In the genomic region with DNA sequence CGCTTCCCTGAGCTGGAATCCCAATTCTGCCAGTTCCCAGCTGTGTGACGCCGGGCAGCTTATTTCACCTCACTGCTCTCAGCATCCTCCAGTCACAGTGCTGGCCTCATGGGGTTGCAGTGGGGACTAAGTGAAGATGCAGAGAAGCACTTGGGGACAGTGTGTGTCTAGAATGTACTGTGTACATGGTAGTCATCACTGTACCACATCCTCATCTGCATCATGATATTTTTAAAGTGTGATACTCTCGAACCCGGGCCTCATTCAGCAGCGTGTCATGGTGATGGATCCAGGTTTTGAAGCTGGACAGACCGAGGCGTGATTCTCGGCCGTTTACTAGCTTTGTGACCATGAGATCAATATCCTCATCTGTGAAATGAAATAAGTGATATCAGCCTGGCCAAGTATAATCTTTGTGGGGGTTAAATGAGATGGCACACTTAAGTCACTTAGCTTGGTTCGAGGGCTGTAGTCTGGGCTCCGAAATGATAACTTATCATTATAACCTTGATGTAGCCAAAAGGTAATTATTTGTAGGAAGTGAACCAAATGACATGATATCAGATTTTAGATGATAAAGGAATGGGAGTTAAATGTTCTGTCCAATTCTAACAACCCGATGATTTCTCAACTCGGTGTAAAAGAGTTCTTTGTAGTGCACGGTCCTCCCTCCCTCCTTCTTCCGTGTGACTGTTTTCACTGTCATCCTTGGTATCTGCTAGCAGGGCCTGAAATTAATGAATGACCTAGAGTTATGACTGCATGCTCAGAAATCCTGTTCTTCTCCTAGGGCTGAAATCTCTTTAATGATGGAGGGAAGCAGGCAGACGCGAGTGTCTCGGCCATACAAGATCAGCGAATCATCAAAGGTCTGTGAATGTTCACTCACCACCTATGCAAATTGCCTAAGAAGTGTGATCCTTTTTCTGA, we compare ENCODE assay signal across 9 cellular contexts. TPM values are rescaled to one million over a fixed set of nuclear protein-coding genes. Genes with fewer than 3 reads are reported as not detected.
DNase-seq lines count a peak whose midpoint lies in the region; ATAC-seq, FAIRE-seq and TF ChIP-seq lines count a peak whose summit lies in the region.
"Had no signal": no experiment of that assay in that cellular context is flagged by ENCODE, and none has a peak within 500 bp of the region (broad histone marks: within the 10 kb centered on the region; RNA-seq: fewer than 3 reads in every experiment).

No MANE protein-coding gene starts in this region.

- no peak overlapping the region for H3K9ac ChIP-seq in astrocyte (ENCODE audit: low read length)

- 68% methylated on average over 20 of the region's 20 CpGs for WGBS in A549 (ENCODE audit: missing lambda C conversion rate)

- H2AFZ ChIP-seq in astrocyte (ENCODE audit: low read depth, low read length), result no peak overlapping the region

- POLR2A ChIA-PET in A549 (lab: Yijun Ruan, JAX), result no interaction called here

- no peaks in the 10 kb centered on the region for H3K27me3 ChIP-seq in astrocyte (ENCODE audit: insufficient read depth, low read length)
- H3K27me3 ChIP-seq: heart right ventricle had no signal

- H3K4me3 ChIP-seq in A549 (no peak overlapping the region), astrocyte (ENCODE audit: insufficient read depth, low read depth, low read length) (no peak overlapping the region)

- ATAC-seq in A549 (peak in 1 of 2 experiments; percentile 29; a peak in 2 of 6 replicates), GM18867 (IDR thresholded peaks at IDR 0.05; ENCODE audit: unreplicated experiment) (no peak), HG02759 (IDR thresholded peaks at IDR 0.05; ENCODE audit: unreplicated experiment) (no peak), HG03139 (IDR thresholded peaks at IDR 0.05; ENCODE audit: unreplicated experiment) (no peak)

- no peak for TF ChIP-seq POLR2A in A549 (IDR thresholded peaks at IDR 0.05; ENCODE audit: low read length)

- H3K79me2 ChIP-seq in astrocyte (ENCODE audit: insufficient read depth, low read length), result peaks cover 6% of the 10 kb centered on the region

- TF ChIP-seq CTCF in A549 (IDR thresholded peaks at IDR 0.05) (no peak), astrocyte (IDR thresholded peaks at IDR 0.05; ENCODE audit: insufficient read depth, low read depth, low read length) (no peak)

- H3K9me3 Mint-ChIP-seq in astrocyte (ENCODE audit: unreplicated experiment) (no peaks in the 10 kb centered on the region), immature natural killer cell (no peaks in the 10 kb centered on the region)

- H3K4me1 Mint-ChIP-seq in astrocyte (ENCODE audit: low read depth, unreplicated experiment), result peaks cover 28% of the 10 kb centered on the region
- peaks cover 37 to 57% of the 10 kb centered on the region in 2 donors for H3K4me1 Mint-ChIP-seq in immature natural killer cell

- H3K4me3 Mint-ChIP-seq in astrocyte (ENCODE audit: unreplicated experiment) (peak overlapping the region; percentile 86), immature natural killer cell (peak overlapping the region; percentile 25 to 73 (median 70))

- H3K27ac ChIP-seq in A549 (no peak overlapping the region), astrocyte (ENCODE audit: low read depth, low read length) (no peak overlapping the region)

- peaks cover 42% of the 10 kb centered on the region for H4K20me1 ChIP-seq in astrocyte (ENCODE audit: insufficient read depth, low read length)

- H3K36me3 Mint-ChIP-seq in astrocyte (ENCODE audit: low read depth, unreplicated experiment), result peaks cover 4% of the 10 kb centered on the region
- H3K36me3 Mint-ChIP-seq in immature natural killer cell, result peaks cover 0 to 15% (median 11%) of the 10 kb centered on the region in 3 donors

- no peak for TF ChIP-seq RAD21 in A549 (conservative IDR thresholded peaks at IDR 0.05 in 1 of 2, IDR thresholded peaks at IDR 0.05 in 1 of 2)

- H3K4me1 ChIP-seq in A549 (peaks cover 23% of the 10 kb centered on the region; the same call in 2 of the 3 replicates), astrocyte (ENCODE audit: insufficient read depth, low read length) (peaks cover 29% of the 10 kb centered on the region)

- H3K4me2 ChIP-seq in A549 (peak overlapping the region; percentile 99), astrocyte (ENCODE audit: low read length) (peak overlapping the region; percentile 86)

- DNase-seq in A549 (ENCODE audit: low read depth in 1 of 2, low spot score in 1 of 2) (peak; percentile 38 to 60), GM04503 (ENCODE audit: low read depth) (peak; percentile 72), astrocyte (ENCODE audit: low read depth) (peak; percentile 76), immature natural killer cell (no peak), cerebellar cortex (ENCODE audit: low spot score) (no peak)
- DNase-seq: heart right ventricle had no signal

- TF ChIP-seq EP300 in A549 (IDR thresholded peaks at IDR 0.05), result no peak

- peaks cover 5% of the 10 kb centered on the region for H3K36me3 ChIP-seq in astrocyte (ENCODE audit: insufficient read depth, low read length)

- peaks cover 2% of the 10 kb centered on the region for H3K27me3 Mint-ChIP-seq in astrocyte (ENCODE audit: low read depth, unreplicated experiment)
- H3K27me3 Mint-ChIP-seq in immature natural killer cell (ENCODE audit: low read depth in 3 of 3), result peaks cover 3 to 9% (median 7%) of the 10 kb centered on the region in 3 donors

- CTCF ChIA-PET in A549 (lab: Yijun Ruan, JAX), result interaction anchor here (1.0 to 2.4 kb wide), 5 partner anchors 13 to 76 kb away, joined by 3 to 8 read pairs (median 6); no protein-coding TSS in a partner anchor

- FAIRE-seq in A549 (lab: Jason Lieb, UNC), result no peak
- peak; percentile 89 for FAIRE-seq in astrocyte (lab: Jason Lieb, UNC)

- H3K9me3 ChIP-seq in A549, result no peaks in the 10 kb centered on the region
- peaks cover 2% of the 10 kb centered on the region for H3K9me3 ChIP-seq in astrocyte (ENCODE audit: insufficient read depth, low read depth, low read length)
- H3K9me3 ChIP-seq: heart right ventricle had no signal

- H3K27ac Mint-ChIP-seq in astrocyte (ENCODE audit: unreplicated experiment) (peak overlapping the region; percentile 76), immature natural killer cell (peak overlapping the region; percentile 28 to 82 (median 50))

TF ChIP-seq in A549, 52 proteins besides CTCF, POLR2A, EP300 and RAD21:
- no peak for TF ChIP-seq KDM5A (IDR thresholded peaks at IDR 0.05)
- TF ChIP-seq SREBF2 (IDR thresholded peaks at IDR 0.05), result no peak
- no peak for TF ChIP-seq MAZ (IDR thresholded peaks at IDR 0.05; ENCODE audit: borderline replicate concordance, low read depth, low read length)

RNA-seq across cellular contexts. Expression of gene KLHL36, which starts 2.0 kb away (rescaled TPM):
- polyA plus RNA-seq in A549 (2011; rRNA removed) (21.0 and 22.3 TPM in 2 replicates), A549 (2017; fragmentation: RNase III; extraction: RNeasy Plus Mini Kit Qiagen cat#74134 plus additional on column Dnase treatment) (19.1 to 21.4 TPM (median 20.0 TPM) in 3 replicates), immature natural killer cell (10 to 100 TPM; 18.0 to 28.0 (median 20.7) TPM)
- 27.9 and 38.4 TPM in 2 replicates for polyA plus RNA-seq in A549 (2012; cell fraction: cytosol; rRNA removed)
- 58.4 and 88.0 TPM in 2 replicates for polyA plus RNA-seq in A549 (2012; cell fraction: nucleus; rRNA removed)
- polyA minus RNA-seq in A549 (2011; rRNA and poly(A)+ RNA removed), result 35.3 and 35.8 TPM in 2 replicates
- 46.3 and 49.0 TPM in 2 replicates for total RNA-seq in astrocyte

RNA-seq across cellular contexts. Expression of gene COTL1, which starts 32.4 kb away (rescaled TPM):
- polyA plus RNA-seq in A549 (2011; rRNA removed), result 89.7 and 94.1 TPM in 2 replicates
- polyA plus RNA-seq in A549 (2012; cell fraction: cytosol; rRNA removed), result 243 and 292 TPM in 2 replicates
- polyA plus RNA-seq in A549 (2012; cell fraction: nucleus; rRNA removed), result 169 and 182 TPM in 2 replicates
- 372 to 495 TPM (median 379 TPM) in 3 replicates for polyA plus RNA-seq in A549 (2017; fragmentation: RNase III; extraction: RNeasy Plus Mini Kit Qiagen cat#74134 plus additional on column Dnase treatment)
- 54.9 and 77.1 TPM in 2 replicates for polyA minus RNA-seq in A549 (2011; rRNA and poly(A)+ RNA removed)
- total RNA-seq in astrocyte, result 300 and 359 TPM in 2 replicates
- polyA plus RNA-seq in immature natural killer cell, result 100 to 1,000 TPM; 193 to 268 (median 235) TPM

RNA-seq across cellular contexts. Expression of gene USP10, which starts 49.5 kb away (rescaled TPM):
- polyA plus RNA-seq in A549 (2011; rRNA removed), result 93.5 and 144 TPM in 2 replicates
- 90.7 and 101 TPM in 2 replicates for polyA plus RNA-seq in A549 (2012; cell fraction: cytosol; rRNA removed)
- 156 and 209 TPM in 2 replicates for polyA plus RNA-seq in A549 (2012; cell fraction: nucleus; rRNA removed)
- 60.6 to 64.2 TPM (median 61.5 TPM) in 3 replicates for polyA plus RNA-seq in A549 (2017; fragmentation: RNase III; extraction: RNeasy Plus Mini Kit Qiagen cat#74134 plus additional on column Dnase treatment)
- 241 and 307 TPM in 2 replicates for polyA minus RNA-seq in A549 (2011; rRNA and poly(A)+ RNA removed)
- total RNA-seq in astrocyte, result 105 and 107 TPM in 2 replicates
- polyA plus RNA-seq in immature natural killer cell, result 10 to 100 TPM; 33.8 to 60.6 (median 58.7) TPM

Comparison
In these comparisons a context has a peak if more than half of its experiments do, and no peak if none do; other contexts are left out.
1. DNase-seq: peak in A549 (2 of 2), GM04503 (single experiment) and astrocyte (single experiment); none in immature natural killer cell (0 of 3) and cerebellar cortex (single experiment).